In the genomic region with DNA sequence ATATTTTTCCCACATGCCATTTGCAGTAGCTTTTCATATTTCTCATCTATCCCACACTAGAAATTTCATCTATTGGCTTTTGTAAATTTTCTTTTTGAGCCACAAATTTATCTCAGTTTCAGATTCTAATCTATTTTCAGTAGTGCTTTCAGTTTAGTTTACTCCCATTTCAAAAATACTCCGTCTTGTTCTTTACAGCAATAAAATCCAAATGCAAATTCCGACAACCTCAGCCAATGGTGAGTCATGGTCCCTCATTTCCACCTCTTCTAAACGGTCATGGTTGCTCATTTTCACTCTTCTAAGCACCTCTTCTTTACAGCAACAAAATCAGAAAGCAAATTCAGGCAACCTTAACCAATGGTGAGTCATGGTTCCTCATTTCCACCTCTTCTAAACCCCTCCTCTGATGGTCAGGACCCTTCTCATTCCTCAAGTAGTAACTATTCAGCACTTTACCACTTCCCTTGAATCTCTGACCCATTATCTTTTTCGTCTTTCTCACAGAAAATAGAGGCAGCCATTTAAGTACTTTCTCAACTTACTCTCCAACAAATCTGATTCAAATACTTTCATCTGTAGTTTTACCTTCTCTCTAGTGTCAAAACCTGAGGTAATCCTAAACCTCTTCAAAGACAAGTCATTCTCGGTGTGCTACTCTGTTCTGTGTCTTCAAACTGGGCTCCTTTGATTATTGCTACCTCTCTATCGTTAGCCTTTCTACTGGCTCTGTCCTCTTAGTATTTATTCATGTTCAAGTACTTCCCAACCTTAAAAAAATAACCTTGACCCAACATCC, we compare ENCODE assay signal across 8 cellular contexts. TPM values are rescaled to one million over a fixed set of nuclear protein-coding genes. Genes with fewer than 3 reads are reported as not detected.
DNase-seq lines count a peak whose midpoint lies in the region; ATAC-seq and TF ChIP-seq lines count a peak whose summit lies in the region.

No MANE protein-coding gene starts in this region.

- H3K4me1 ChIP-seq in mucosa of descending colon (ENCODE audit: low read depth), result no peaks in the 10 kb centered on the region

- DNase-seq in NOMO-1 treated with dmso at 0.1 percent for 144 hours (lab: John Stamatoyannopoulos, UW; ENCODE audit: unreplicated experiment), result peak; percentile 35
- DNase-seq in mucosa of descending colon, result no peak
- DNase-seq in activated gamma-delta T cell treated with Interleukin-2 at 50 U/mL for 16 hours, result no peak
- no peak for DNase-seq in COLO668 (lab: John Stamatoyannopoulos, UW; ENCODE audit: unreplicated experiment)
- no peak for DNase-seq in substantia nigra (lab: John Stamatoyannopoulos, UW)
- DNase-seq in dorsolateral prefrontal cortex, result no peak

- H3K27ac ChIP-seq in substantia nigra (ENCODE audit: low read depth, low read length, poor library complexity, severe bottlenecking) (no peak overlapping the region), dorsolateral prefrontal cortex (peak overlapping the region in 9 of 59 donors; percentile 7 to 58 (median 19))

- H3K4me3 ChIP-seq in mucosa of descending colon, result no peak overlapping the region
- no peak overlapping the region for H3K4me3 ChIP-seq in dorsolateral prefrontal cortex

- H3K27me3 ChIP-seq in dorsolateral prefrontal cortex, result no peaks in the 10 kb centered on the region

- no peaks in the 10 kb centered on the region for H3K9me3 ChIP-seq in mucosa of descending colon

- no peaks in the 10 kb centered on the region for H3K36me3 ChIP-seq in mucosa of descending colon (ENCODE audit: low read depth)

- ATAC-seq in GM18861 (IDR thresholded peaks at IDR 0.05; ENCODE audit: unreplicated experiment) (peak; percentile 45), HG02759 (IDR thresholded peaks at IDR 0.05; ENCODE audit: unreplicated experiment) (peak; percentile 55), mucosa of descending colon (peak; percentile 43)

- no peak for TF ChIP-seq CTCF in mucosa of descending colon (IDR thresholded peaks at IDR 0.05)
- no peak for TF ChIP-seq CTCF in dorsolateral prefrontal cortex (IDR thresholded peaks at IDR 0.05 in 54 of 56, conservative IDR thresholded peaks at IDR 0.05 in 2 of 56; ENCODE audit: low read depth in 1 of 56, partially characterized antibody in 56 of 56)

- intact Hi-C loops in mucosa of descending colon (cut with DNase I, micrococcal nuclease) (no loop called here), dorsolateral prefrontal cortex (cut with DNase I) (no loop called here)

RNA-seq across cellular contexts. Expression of gene C21orf91, which starts 34.4 kb away (rescaled TPM):
- total RNA-seq in mucosa of descending colon, result 10 to 100 TPM in 1 of 3 donors, 1 to 10 TPM in 2; 8.0 to 12.8 (median 8.0) TPM
- 100 to 1,000 TPM in 1 of 120 experiments, 10 to 100 TPM in 111, 1 to 10 TPM in 8; 7.1 to 113 (median 28.7) TPM for total RNA-seq in dorsolateral prefrontal cortex
